Comparison of ENCODE assay signal across 8 cellular contexts in genomic region chr22:50627914-50628542, GRCh38. TPM values are rescaled to one million over a fixed set of nuclear protein-coding genes. Genes with fewer than 3 reads are reported as not detected.
DNase-seq lines count a peak whose midpoint lies in the region; ATAC-seq and TF ChIP-seq lines count a peak whose summit lies in the region.

Gene ARSA, minus strand, starts transcription at chr22:50628152. Its CDS starts 373 bp downstream, at chr22:50627779.

- peak within 1 kb of the TSS; percentile 75 for H3K27ac ChIP-seq in KOPT-K1 (ENCODE audit: low read depth, low read length, poor library complexity, severe bottlenecking)
- H3K27ac ChIP-seq in parathyroid adenoma = peak within 1 kb of the TSS; percentile 67
- peak within 1 kb of the TSS; percentile 66 to 82 for H3K27ac ChIP-seq in tibial artery

- no peaks in the 10 kb centered on the region for H3K4me1 ChIP-seq in parathyroid adenoma
- peaks cover 0 to 18% (median 16%) of the 10 kb centered on the region in 4 donors for H3K4me1 ChIP-seq in tibial artery

- ATAC-seq in GM21576 (IDR thresholded peaks at IDR 0.05; ENCODE audit: unreplicated experiment) (peak; percentile 65), Right ventricle myocardium superior (ENCODE audit: poor library complexity) (peak; percentile 95)

- H3K9me3 Mint-ChIP-seq in activated naive CD8-positive, alpha-beta T cell (ENCODE audit: low read depth) = no peaks in the 10 kb centered on the region

- H3K4me3 ChIP-seq in parathyroid adenoma (ENCODE audit: low read depth, low read length) (peak within 1 kb of the TSS; percentile 88), tibial artery (peak within 1 kb of the TSS; percentile 62 to 81)

- peaks cover 19% of the 10 kb centered on the region for H3K4me1 Mint-ChIP-seq in activated naive CD8-positive, alpha-beta T cell (ENCODE audit: low read depth)

- peak within 1 kb of the TSS; percentile 97 for H3K4me3 Mint-ChIP-seq in activated naive CD8-positive, alpha-beta T cell

- DNase-seq in DMS79 (lab: John Stamatoyannopoulos, UW) (peak; percentile 22), SKM-1 (lab: John Stamatoyannopoulos, UW; ENCODE audit: unreplicated experiment) (peak; percentile 71), Right ventricle myocardium superior (peak; percentile 91), tibial artery (peak; percentile 75 to 87)

- H3K79me2 ChIP-seq in parathyroid adenoma = no peaks in the 10 kb centered on the region

- peak within 1 kb of the TSS; percentile 89 for H2AFZ ChIP-seq in parathyroid adenoma

- TF ChIP-seq CTCF in parathyroid adenoma (IDR thresholded peaks at IDR 0.05) (peak; percentile 27), tibial artery (IDR thresholded peaks at IDR 0.05) (peak in 1 of 2 experiments; percentile 20)

- H3K27me3 Mint-ChIP-seq in activated naive CD8-positive, alpha-beta T cell = no peaks in the 10 kb centered on the region

- H3K27me3 ChIP-seq in parathyroid adenoma (ENCODE audit: control insufficient read depth, insufficient read depth, low read length) = no peaks in the 10 kb centered on the region
- H3K27me3 ChIP-seq in tibial artery = no peaks in the 10 kb centered on the region

- H3K36me3 ChIP-seq in KOPT-K1 (ENCODE audit: insufficient read depth, low read length) (no peaks in the 10 kb centered on the region), parathyroid adenoma (ENCODE audit: control insufficient read depth, insufficient read depth, low read length) (no peaks in the 10 kb centered on the region), tibial artery (peaks cover 0 to 16% (median 0%) of the 10 kb centered on the region in 3 donors)

- intact Hi-C loops in Right ventricle myocardium superior (cut with DNase I) (no loop called here), tibial artery (cut with DNase I; ENCODE audit: low total_unique reads) (loop anchor here (2.0 kb wide), 1 partner anchor 47 kb away; no protein-coding TSS in a partner anchor)

- H3K4me2 ChIP-seq in parathyroid adenoma (ENCODE audit: low read length) = peak within 1 kb of the TSS; percentile 99

- H3K27ac Mint-ChIP-seq in activated naive CD8-positive, alpha-beta T cell = peak within 1 kb of the TSS; percentile 93

- H3K9me3 ChIP-seq in KOPT-K1 (ENCODE audit: insufficient read depth, low read length, poor library complexity, severe bottlenecking) (no peaks in the 10 kb centered on the region), parathyroid adenoma (ENCODE audit: control insufficient read depth, low read length) (no peaks in the 10 kb centered on the region), tibial artery (no peaks in the 10 kb centered on the region)

- peak within 1 kb of the TSS; percentile 72 for H3K9ac ChIP-seq in parathyroid adenoma

- no peaks in the 10 kb centered on the region for H3K36me3 Mint-ChIP-seq in activated naive CD8-positive, alpha-beta T cell

RNA-seq across cellular contexts. Expression of gene ARSA, which starts in this region (rescaled TPM):
- 19.1 TPM for total RNA-seq in Right ventricle myocardium superior

Comparison
In these comparisons a context has a peak if more than half of its experiments do, and no peak if none do; other contexts are left out.
1. Peak in every context shown above with its lines: DNase-seq, ATAC-seq, H3K4me3 ChIP-seq and H3K27ac ChIP-seq.
2. DNase-seq: peak in every context shown above with its lines; median percentile 91 in Right ventricle myocardium superior; 81 in tibial artery; 71 in SKM-1; 22 in DMS79.